In the genomic region with DNA sequence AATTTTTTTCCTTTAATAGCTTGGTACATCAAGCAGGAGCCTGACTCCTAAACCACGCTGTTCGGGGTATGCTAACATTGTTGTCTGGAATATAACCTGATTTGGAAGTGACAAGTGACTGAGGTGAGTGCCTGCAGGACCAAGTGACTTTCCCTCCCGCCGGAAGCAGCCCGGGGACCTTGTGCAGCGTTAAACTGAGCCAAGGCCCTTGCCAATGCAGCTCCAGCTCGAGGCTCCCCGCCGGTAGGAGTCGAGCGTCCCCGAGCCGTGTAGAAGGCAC, we compare ENCODE assay signal across 8 cellular contexts.
DNase-seq lines count a peak whose midpoint lies in the region; ATAC-seq lines count a peak whose summit lies in the region.

No MANE protein-coding gene starts in this region.

- no peaks in the 10 kb centered on the region for H4K20me1 ChIP-seq in BLaER1

- H3K27me3 ChIP-seq in BLaER1, result peaks cover 35% of the 10 kb centered on the region
- no peaks in the 10 kb centered on the region for H3K27me3 ChIP-seq in muscle layer of colon (ENCODE audit: control insufficient read depth in 1 of 2, insufficient read depth in 2 of 2, low read length in 2 of 2)

- H3K27ac ChIP-seq in BLaER1, result no peak overlapping the region
- peak overlapping the region; percentile 71 for H3K27ac ChIP-seq in cingulate gyrus (ENCODE audit: low read depth, low read length)
- peak overlapping the region; percentile 71 for H3K27ac ChIP-seq in muscle layer of colon (ENCODE audit: low read depth, low read length)

- H3K36me3 ChIP-seq in BLaER1 (no peaks in the 10 kb centered on the region), muscle layer of colon (ENCODE audit: insufficient read depth, low read length) (no peaks in the 10 kb centered on the region)

- peak; percentile 3 for ATAC-seq in HG02678 (IDR thresholded peaks at IDR 0.05; ENCODE audit: unreplicated experiment)

- H3K4me3 ChIP-seq in BLaER1 (peak overlapping the region; percentile 63), muscle layer of colon (ENCODE audit: low read depth in 1 of 2, low read length in 2 of 2) (peak overlapping the region; percentile 66 to 70)

- peak overlapping the region; percentile 77 for H3K4me2 ChIP-seq in BLaER1

- H3K4me1 ChIP-seq in BLaER1 (peaks cover 8% of the 10 kb centered on the region), muscle layer of colon (ENCODE audit: insufficient read depth, low read length) (peaks cover 21% of the 10 kb centered on the region)

- no peak overlapping the region for H3K9ac ChIP-seq in BLaER1
- H3K9ac ChIP-seq in muscle layer of colon (ENCODE audit: low read length), result peak overlapping the region; percentile 37

- H3K9me3 ChIP-seq in BLaER1 (0 out of 2 replicates have a peak, but pooled peaks cover 11% of the 10 kb centered on the region), muscle layer of colon (ENCODE audit: low read length) (no peaks in the 10 kb centered on the region)

- no peak for DNase-seq in NCI-H1694 (lab: John Stamatoyannopoulos, UW)
- no peak for DNase-seq in NCI-H1092 (lab: John Stamatoyannopoulos, UW)
- no peak for DNase-seq in COR-L47 (lab: John Stamatoyannopoulos, UW)
- no peak for DNase-seq in NCI-H345 (lab: John Stamatoyannopoulos, UW)
